Comparison of ENCODE assay signal across 18 cellular contexts in the genomic region with DNA sequence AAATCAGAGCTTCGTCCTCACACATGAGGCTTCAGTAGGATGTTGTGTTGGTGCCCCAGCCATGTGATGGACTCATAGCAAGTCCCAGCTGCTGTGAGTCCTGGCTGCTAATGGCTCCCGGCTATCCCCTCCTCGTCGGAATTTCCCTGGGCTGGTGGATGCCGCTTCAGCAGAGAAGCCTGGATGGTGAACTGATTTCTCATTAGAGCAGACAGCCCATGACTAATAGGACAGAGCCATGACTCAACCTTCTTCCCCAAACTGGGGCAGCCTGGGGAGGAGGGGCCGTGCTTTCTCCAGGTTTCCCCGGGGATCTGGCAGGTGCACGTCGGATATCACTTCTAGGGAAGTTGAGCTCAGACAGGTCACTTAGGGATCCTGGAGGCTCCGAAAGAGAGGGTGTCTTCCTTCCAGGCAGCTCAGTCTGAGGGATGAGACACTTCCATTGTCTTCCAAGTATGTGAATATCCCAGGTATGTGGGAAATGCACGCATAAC.
DNase-seq lines count a peak whose midpoint lies in the region; ATAC-seq, FAIRE-seq and TF ChIP-seq lines count a peak whose summit lies in the region.
"Had no signal": no experiment of that assay in that cellular context is flagged by ENCODE, and none has a peak within 500 bp of the region (broad histone marks: within the 10 kb centered on the region; RNA-seq: fewer than 3 reads in every experiment).

No MANE protein-coding gene starts in this region.

- H3K4me1 ChIP-seq in astrocyte (ENCODE audit: insufficient read depth, low read length) = no peaks in the 10 kb centered on the region
- no peaks in the 10 kb centered on the region for H3K4me1 ChIP-seq in thyroid gland

- no peak for FAIRE-seq in astrocyte (lab: Jason Lieb, UNC)
- FAIRE-seq: D721Med, GM12878 had no signal

- H3K27me3 Mint-ChIP-seq in astrocyte (ENCODE audit: low read depth, unreplicated experiment) (peaks cover 3% of the 10 kb centered on the region), mesothelial cell of epicardium (ENCODE audit: low read depth) (no peaks in the 10 kb centered on the region)

- H3K4me2 ChIP-seq in astrocyte (ENCODE audit: low read length) = no peak overlapping the region

- H2AFZ ChIP-seq in astrocyte (ENCODE audit: low read depth, low read length) = no peak overlapping the region

- H3K9me3 Mint-ChIP-seq in astrocyte (ENCODE audit: unreplicated experiment) (peaks cover 9% of the 10 kb centered on the region), mesothelial cell of epicardium (peaks cover 2% of the 10 kb centered on the region)

- peaks cover 14% of the 10 kb centered on the region for H3K27me3 ChIP-seq in MG63
- H3K27me3 ChIP-seq in astrocyte (ENCODE audit: insufficient read depth, low read length) = no peaks in the 10 kb centered on the region
- H3K27me3 ChIP-seq in thyroid gland = no peaks in the 10 kb centered on the region

- no peaks in the 10 kb centered on the region for H4K20me1 ChIP-seq in astrocyte (ENCODE audit: insufficient read depth, low read length)

- peak overlapping the region; percentile 66 for H3K27ac Mint-ChIP-seq in astrocyte (ENCODE audit: unreplicated experiment)
- peak overlapping the region; percentile 86 for H3K27ac Mint-ChIP-seq in mesothelial cell of epicardium

- no peaks in the 10 kb centered on the region for H3K79me2 ChIP-seq in astrocyte (ENCODE audit: insufficient read depth, low read length)

- no peak for TF ChIP-seq CTCF in astrocyte (IDR thresholded peaks at IDR 0.05; ENCODE audit: insufficient read depth, low read depth, low read length)
- TF ChIP-seq CTCF in mesothelial cell of epicardium (IDR thresholded peaks at IDR 0.05; ENCODE audit: unreplicated experiment) = no peak
- TF ChIP-seq CTCF in thyroid gland (IDR thresholded peaks at IDR 0.05) = no peak

- H3K36me3 Mint-ChIP-seq in astrocyte (ENCODE audit: low read depth, unreplicated experiment) = no peaks in the 10 kb centered on the region
- no peaks in the 10 kb centered on the region for H3K36me3 Mint-ChIP-seq in mesothelial cell of epicardium

- H3K9ac ChIP-seq in astrocyte (ENCODE audit: low read length) = no peak overlapping the region

- DNase-seq in ELF-1 (ENCODE audit: low read depth, low spot score) = peak; percentile 94
- peak; percentile 87 for DNase-seq in MG63
- DNase-seq in astrocyte (ENCODE audit: low read depth) = peak; percentile 25
- peak; percentile 22 to 47 for DNase-seq in mesothelial cell of epicardium (ENCODE audit: low spot score in 2 of 2, unreplicated experiment in 2 of 2)
- no peak for DNase-seq in stimulated activated CD4-positive, alpha-beta T cell treated with anti-CD3 and anti-CD28 coated beads, Interleukin-2, amount 100 ng/mL, for 24 hours
- DNase-seq in thyroid gland = no peak
- no peak for DNase-seq in HUDEP-2 (lab: John Stamatoyannopoulos, UW; ENCODE audit: unreplicated experiment in 76 of 76)
- DNase-seq: activated CD4-positive, alpha-beta T cell treated with anti-CD3 and anti-CD28 coated beads for 1 hour; activated effector memory CD4-positive, alpha-beta T cell treated with Interleukin-2 at 50 U/mL for 16 hours; central memory CD4-positive, alpha-beta T cell; hippocampal formation; Karpas-422; mucosa of descending colon; NCI-H345; SHP77 treated with DMSO at 0.1 percent for 48 hours had no signal

- no peak for TF ChIP-seq POLR2A in thyroid gland (IDR thresholded peaks at IDR 0.05)

- intact Hi-C loops in thyroid gland (cut with DNase I) = no loop called here

- H3K36me3 ChIP-seq in MG63 = no peaks in the 10 kb centered on the region
- H3K36me3 ChIP-seq in astrocyte (ENCODE audit: insufficient read depth, low read length) = no peaks in the 10 kb centered on the region
- H3K36me3 ChIP-seq in thyroid gland = no peaks in the 10 kb centered on the region

- peaks cover 3% of the 10 kb centered on the region for H3K9me3 ChIP-seq in MG63
- H3K9me3 ChIP-seq in astrocyte (ENCODE audit: insufficient read depth, low read depth, low read length) = no peaks in the 10 kb centered on the region
- no peaks in the 10 kb centered on the region for H3K9me3 ChIP-seq in thyroid gland
- H3K9me3 ChIP-seq: mucosa of descending colon had no signal

- H3K4me3 ChIP-seq in MG63 = no peak overlapping the region
- H3K4me3 ChIP-seq in astrocyte (ENCODE audit: insufficient read depth, low read depth, low read length) = no peak overlapping the region
- H3K4me3 ChIP-seq in thyroid gland (replicated peaks in 1 of 3) = no peak overlapping the region
- H3K4me3 ChIP-seq: GM12878, mucosa of descending colon had no signal

- no peak overlapping the region for H3K27ac ChIP-seq in astrocyte (ENCODE audit: low read depth, low read length)
- no peak overlapping the region for H3K27ac ChIP-seq in thyroid gland

- H3K4me1 Mint-ChIP-seq in astrocyte (ENCODE audit: low read depth, unreplicated experiment) (peaks cover 9% of the 10 kb centered on the region), mesothelial cell of epicardium (peaks cover 6% of the 10 kb centered on the region)

- WGBS in thyroid gland, 2 donors = 61 to 67% methylated on average over 11 of the region's 11 CpGs

- ATAC-seq in GM19023 (IDR thresholded peaks at IDR 0.05; ENCODE audit: unreplicated experiment) = no peak
- ATAC-seq: GM12878, mucosa of descending colon had no signal

- no peak overlapping the region for H3K4me3 Mint-ChIP-seq in astrocyte (ENCODE audit: unreplicated experiment)
- H3K4me3 Mint-ChIP-seq in mesothelial cell of epicardium = no peak overlapping the region

Comparison
In these comparisons a context has a peak if more than half of its experiments do, and no peak if none do; other contexts are left out.
1. DNase-seq: peak in ELF-1 (single experiment), MG63 (single experiment), astrocyte (single experiment) and mesothelial cell of epicardium (2 of 2); none in stimulated activated CD4-positive, alpha-beta T cell treated with anti-CD3 and anti-CD28 coated beads, Interleukin-2, amount 100 ng/mL, for 24 hours (0 of 2), thyroid gland (0 of 2) and HUDEP-2 (0 of 76).